1 cellular context compared by ENCODE assay signal in the genomic region with DNA sequence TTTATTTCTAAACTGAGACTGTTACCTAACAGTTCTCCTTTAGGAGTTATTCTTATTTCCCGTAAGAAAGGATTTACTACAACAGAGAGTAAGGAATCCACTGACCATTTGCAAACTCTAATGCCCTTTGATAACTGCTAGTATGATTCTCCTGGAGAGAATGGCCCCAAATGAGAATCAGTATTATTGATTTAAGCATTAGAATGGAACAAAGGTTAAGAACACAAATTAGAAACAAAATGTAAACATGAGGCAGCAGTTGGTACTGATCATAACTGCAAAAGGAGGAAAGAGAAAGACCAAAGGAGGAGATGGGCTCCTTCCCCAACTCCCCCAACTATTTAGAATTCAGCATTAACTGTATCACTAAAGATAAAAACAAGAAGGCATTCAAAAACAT.
TF ChIP-seq lines count a peak whose summit lies in the region.

No MANE protein-coding gene starts in this region.

TF ChIP-seq in HepG2, 621 proteins besides CTCF, POLR2A, EP300 and RAD21 (continued from another document):
- TF ChIP-seq ARID5B (CRISPR knock-in tag; IDR thresholded peaks at IDR 0.05) (peak; percentile 24; the same call in 1 of the 2 replicates), FLYWCH1 (CRISPR knock-in tag; IDR thresholded peaks at IDR 0.05) (no peak), TBP (CRISPR knock-in tag; IDR thresholded peaks at IDR 0.05) (no peak), PPARG (CRISPR knock-in tag; conservative IDR thresholded peaks at IDR 0.05) (peak; percentile 64; the same call in 1 of the 2 replicates), ZNF121 (CRISPR knock-in tag; IDR thresholded peaks at IDR 0.05) (no peak), TARDBP (CRISPR knock-in tag; IDR thresholded peaks at IDR 0.05) (peak; percentile 21; the same call in 1 of the 2 replicates), ZHX2 (IDR thresholded peaks at IDR 0.05; ENCODE audit: low read depth) (no peak), ZHX2 (CRISPR knock-in tag; IDR thresholded peaks at IDR 0.05; ENCODE audit: borderline replicate concordance) (no peak), FOSL1 (CRISPR knock-in tag; IDR thresholded peaks at IDR 0.05; ENCODE audit: borderline replicate concordance) (no peak), ARID3A (IDR thresholded peaks at IDR 0.05; ENCODE audit: low read depth, low read length) (peak; percentile 59; the same call in 1 of the 2 replicates), ZNF510 (CRISPR knock-in tag; IDR thresholded peaks at IDR 0.05; ENCODE audit: low read depth) (no peak)
- TF ChIP-seq, protein P1, sequence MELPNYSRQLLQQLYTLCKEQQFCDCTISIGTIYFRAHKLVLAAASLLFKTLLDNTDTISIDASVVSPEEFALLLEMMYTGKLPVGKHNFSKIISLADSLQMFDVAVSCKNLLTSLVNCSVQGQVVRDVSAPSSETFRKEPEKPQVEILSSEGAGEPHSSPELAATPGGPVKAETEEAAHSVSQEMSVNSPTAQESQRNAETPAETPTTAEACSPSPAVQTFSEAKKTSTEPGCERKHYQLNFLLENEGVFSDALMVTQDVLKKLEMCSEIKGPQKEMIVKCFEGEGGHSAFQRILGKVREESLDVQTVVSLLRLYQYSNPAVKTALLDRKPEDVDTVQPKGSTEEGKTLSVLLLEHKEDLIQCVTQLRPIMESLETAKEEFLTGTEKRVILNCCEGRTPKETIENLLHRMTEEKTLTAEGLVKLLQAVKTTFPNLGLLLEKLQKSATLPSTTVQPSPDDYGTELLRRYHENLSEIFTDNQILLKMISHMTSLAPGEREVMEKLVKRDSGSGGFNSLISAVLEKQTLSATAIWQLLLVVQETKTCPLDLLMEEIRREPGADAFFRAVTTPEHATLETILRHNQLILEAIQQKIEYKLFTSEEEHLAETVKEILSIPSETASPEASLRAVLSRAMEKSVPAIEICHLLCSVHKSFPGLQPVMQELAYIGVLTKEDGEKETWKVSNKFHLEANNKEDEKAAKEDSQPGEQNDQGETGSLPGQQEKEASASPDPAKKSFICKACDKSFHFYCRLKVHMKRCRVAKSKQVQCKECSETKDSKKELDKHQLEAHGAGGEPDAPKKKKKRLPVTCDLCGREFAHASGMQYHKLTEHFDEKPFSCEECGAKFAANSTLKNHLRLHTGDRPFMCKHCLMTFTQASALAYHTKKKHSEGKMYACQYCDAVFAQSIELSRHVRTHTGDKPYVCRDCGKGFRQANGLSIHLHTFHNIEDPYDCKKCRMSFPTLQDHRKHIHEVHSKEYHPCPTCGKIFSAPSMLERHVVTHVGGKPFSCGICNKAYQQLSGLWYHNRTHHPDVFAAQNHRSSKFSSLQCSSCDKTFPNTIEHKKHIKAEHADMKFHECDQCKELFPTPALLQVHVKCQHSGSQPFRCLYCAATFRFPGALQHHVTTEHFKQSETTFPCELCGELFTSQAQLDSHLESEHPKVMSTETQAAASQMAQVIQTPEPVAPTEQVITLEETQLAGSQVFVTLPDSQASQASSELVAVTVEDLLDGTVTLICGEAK (IDR thresholded peaks at IDR 0.05), result no peak
- TF ChIP-seq, protein P1 (CRISPR knock-in tag; IDR thresholded peaks at IDR 0.05), result no peak
- TF ChIP-seq, protein P2, sequence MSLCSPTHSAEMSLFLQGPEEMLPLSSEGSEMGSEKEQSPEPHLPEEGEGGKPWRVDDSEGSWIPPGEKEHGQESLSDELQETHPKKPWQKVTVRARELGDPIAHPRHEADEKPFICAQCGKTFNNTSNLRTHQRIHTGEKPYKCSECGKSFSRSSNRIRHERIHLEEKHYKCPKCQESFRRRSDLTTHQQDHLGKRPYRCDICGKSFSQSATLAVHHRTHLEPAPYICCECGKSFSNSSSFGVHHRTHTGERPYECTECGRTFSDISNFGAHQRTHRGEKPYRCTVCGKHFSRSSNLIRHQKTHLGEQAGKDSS (CRISPR knock-in tag; IDR thresholded peaks at IDR 0.05; ENCODE audit: borderline replicate concordance, low read depth), result no peak
- TF ChIP-seq, protein P3, sequence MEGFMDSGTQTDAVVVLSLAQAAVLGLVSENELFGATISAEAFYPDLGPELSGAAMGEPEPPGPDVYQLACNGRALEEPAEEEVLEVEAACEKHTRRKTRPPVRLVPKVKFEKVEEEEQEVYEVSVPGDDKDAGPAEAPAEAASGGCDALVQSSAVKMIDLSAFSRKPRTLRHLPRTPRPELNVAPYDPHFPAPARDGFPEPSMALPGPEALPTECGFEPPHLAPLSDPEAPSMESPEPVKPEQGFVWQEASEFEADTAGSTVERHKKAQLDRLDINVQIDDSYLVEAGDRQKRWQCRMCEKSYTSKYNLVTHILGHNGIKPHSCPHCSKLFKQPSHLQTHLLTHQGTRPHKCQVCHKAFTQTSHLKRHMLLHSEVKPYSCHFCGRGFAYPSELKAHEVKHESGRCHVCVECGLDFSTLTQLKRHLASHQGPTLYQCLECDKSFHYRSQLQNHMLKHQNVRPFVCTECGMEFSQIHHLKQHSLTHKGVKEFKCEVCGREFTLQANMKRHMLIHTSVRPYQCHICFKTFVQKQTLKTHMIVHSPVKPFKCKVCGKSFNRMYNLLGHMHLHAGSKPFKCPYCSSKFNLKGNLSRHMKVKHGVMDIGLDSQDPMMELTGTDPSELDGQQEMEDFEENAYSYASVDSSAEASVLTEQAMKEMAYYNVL (CRISPR knock-in tag; IDR thresholded peaks at IDR 0.05; ENCODE audit: borderline replicate concordance), result no peak
